In the genomic region with DNA sequence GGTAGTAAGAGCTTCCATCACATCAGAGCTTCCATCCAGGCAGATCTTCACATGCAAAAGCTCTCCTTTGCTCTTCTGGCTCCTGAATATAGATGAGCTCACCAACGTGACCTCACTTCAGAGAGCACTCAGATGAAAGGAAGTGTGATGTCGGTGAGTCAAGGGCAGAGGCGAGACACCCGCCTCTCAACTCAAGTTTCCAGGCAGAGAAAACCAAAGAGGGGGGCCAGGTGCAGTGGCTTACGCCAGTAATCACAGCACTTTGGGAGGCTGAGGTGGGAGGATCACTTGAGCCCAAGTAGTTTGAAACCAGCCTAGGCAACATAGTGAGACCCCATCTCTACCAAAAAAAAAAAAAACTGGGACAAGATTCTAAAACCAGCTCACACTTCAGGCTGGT, we compare ENCODE assay signal across 8 cellular contexts.
DNase-seq lines count a peak whose midpoint lies in the region; ATAC-seq and TF ChIP-seq lines count a peak whose summit lies in the region.

No MANE protein-coding gene starts in this region.

- 53 to 71% methylated on average over 1 to 2 of the region's 5 CpGs for WGBS in gastroesophageal sphincter (ENCODE audit: low coverage in 1 of 2), 2 donors

- no peak for TF ChIP-seq POLR2A in gastroesophageal sphincter (IDR thresholded peaks at IDR 0.05)

- TF ChIP-seq EP300 in gastroesophageal sphincter (IDR thresholded peaks at IDR 0.05) = no peak

- H3K9me3 ChIP-seq in KOPT-K1 (ENCODE audit: insufficient read depth, low read length, poor library complexity, severe bottlenecking) (no peaks in the 10 kb centered on the region), gastroesophageal sphincter (no peaks in the 10 kb centered on the region)

- TF ChIP-seq CTCF in gastroesophageal sphincter (IDR thresholded peaks at IDR 0.05) = no peak

- H3K4me3 ChIP-seq in gastroesophageal sphincter = no peak overlapping the region

- H3K27me3 ChIP-seq in gastroesophageal sphincter = no peaks in the 10 kb centered on the region

- peaks cover 0 to 10% (median 9%) of the 10 kb centered on the region in 3 donors for H3K4me1 ChIP-seq in gastroesophageal sphincter

- H3K36me3 ChIP-seq in KOPT-K1 (ENCODE audit: insufficient read depth, low read length) (no peaks in the 10 kb centered on the region), gastroesophageal sphincter (no peaks in the 10 kb centered on the region)

- H3K27ac ChIP-seq in KOPT-K1 (ENCODE audit: low read depth, low read length, poor library complexity, severe bottlenecking) = peak overlapping the region; percentile 35
- peak overlapping the region in 1 of 4 donors; percentile 52 for H3K27ac ChIP-seq in gastroesophageal sphincter

- ATAC-seq in GM19351 (IDR thresholded peaks at IDR 0.05; ENCODE audit: unreplicated experiment) (peak; percentile 91), gastroesophageal sphincter (peak; percentile 40)

- peak; percentile 49 for DNase-seq in activated CD8-positive, alpha-beta memory T cell treated with anti-CD3 and anti-CD28 coated beads, Interleukin-2, amount 50 U/mL, for 24 hours (ENCODE audit: extremely low read depth)
- peak; percentile 51 to 74 for DNase-seq in stimulated activated CD4-positive, alpha-beta T cell treated with anti-CD3 and anti-CD28 coated beads, Interleukin-1b, Interleukin-23, amount 100 ng/mL, for 4 hours (ENCODE audit: low read depth in 2 of 2)
- DNase-seq in UCSD-AML1 (lab: John Stamatoyannopoulos, UW; ENCODE audit: unreplicated experiment) = no peak
- DNase-seq in NCI-H1930 (lab: John Stamatoyannopoulos, UW) = no peak
- no peak for DNase-seq in cerebellum (ENCODE audit: low spot score)

Comparison
In these comparisons a context has a peak if more than half of its experiments do, and no peak if none do; other contexts are left out.
1. DNase-seq: peak in activated CD8-positive, alpha-beta memory T cell treated with anti-CD3 and anti-CD28 coated beads, Interleukin-2, amount 50 U/mL, for 24 hours (single experiment) and stimulated activated CD4-positive, alpha-beta T cell treated with anti-CD3 and anti-CD28 coated beads, Interleukin-1b, Interleukin-23, amount 100 ng/mL, for 4 hours (2 of 2); none in UCSD-AML1 (single experiment), NCI-H1930 (0 of 2) and cerebellum (single experiment).